In the genomic region with DNA sequence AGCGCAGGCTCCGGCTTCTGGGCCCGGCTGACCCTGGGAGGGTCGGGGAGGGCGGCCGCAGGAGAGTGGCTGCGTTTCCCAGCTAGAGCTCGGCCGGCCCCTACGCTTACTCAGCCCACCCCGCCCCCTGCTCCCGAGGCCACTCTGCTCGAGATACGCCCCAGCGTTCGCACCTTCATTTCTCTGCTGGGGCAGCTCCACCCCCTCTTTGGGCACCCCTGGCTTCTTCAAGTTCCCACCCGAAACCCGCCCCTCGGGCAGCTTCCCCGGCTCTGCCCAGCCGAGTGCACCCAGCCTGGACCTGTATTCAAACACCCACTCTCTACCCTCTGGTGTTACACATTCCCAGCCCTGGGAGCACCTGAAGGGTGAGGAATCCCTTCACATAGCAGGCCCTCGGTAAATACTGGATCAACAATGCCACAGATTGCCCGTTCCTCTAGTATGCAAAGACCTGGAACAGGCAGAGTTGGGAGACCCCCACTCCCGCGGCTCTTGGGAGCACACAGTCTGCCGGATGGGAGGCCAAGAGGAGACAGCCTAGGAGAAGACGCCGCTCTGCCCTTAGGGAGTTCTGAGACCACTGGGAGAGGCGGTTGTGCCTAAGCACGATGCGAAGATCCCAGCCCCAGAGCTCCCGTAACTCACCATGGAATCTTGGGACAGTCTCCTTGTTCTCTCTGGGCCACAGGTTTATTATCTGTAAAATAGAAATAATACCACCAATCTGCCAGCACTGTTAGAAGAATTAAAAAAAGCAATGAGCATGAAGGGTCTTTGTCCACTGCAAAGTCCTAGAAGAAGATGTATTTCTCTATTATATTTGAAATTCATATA, we compare ENCODE assay signal across 8 cellular contexts. TPM values are rescaled to one million over a fixed set of nuclear protein-coding genes. Genes with fewer than 3 reads are reported as not detected.
DNase-seq lines count a peak whose midpoint lies in the region; ATAC-seq and TF ChIP-seq lines count a peak whose summit lies in the region.

No MANE protein-coding gene starts in this region.

- no peak for TF ChIP-seq CTCF in brain (conservative IDR thresholded peaks at IDR 0.05)
- TF ChIP-seq CTCF in left lung (IDR thresholded peaks at IDR 0.05), result no peak

- ATAC-seq in HG02642 (IDR thresholded peaks at IDR 0.05; ENCODE audit: poor library complexity, unreplicated experiment) (peak; percentile 7), left lung (peak; percentile 51)

- peak in 1 of 5 donors; percentile 6 for DNase-seq in CD4-positive, alpha-beta memory T cell
- peak in 1 of 2 donors; percentile 61 for DNase-seq in left lung
- DNase-seq in NCI-H82 treated with DMSO at 0.1 percent for 48 hours (lab: John Stamatoyannopoulos, UW; ENCODE audit: unreplicated experiment), result no peak
- DNase-seq in SIG-M5 treated with dmso at 0.1 percent for 504 hours (lab: John Stamatoyannopoulos, UW; ENCODE audit: unreplicated experiment), result no peak
- DNase-seq in midbrain (lab: John Stamatoyannopoulos, UW), result no peak

- peaks cover 4 to 13% (median 7%) of the 10 kb centered on the region in 4 donors for H3K4me1 Mint-ChIP-seq in CD4-positive, alpha-beta memory T cell
- peaks cover 35% of the 10 kb centered on the region for H3K4me1 Mint-ChIP-seq in brain

- POLR2A ChIA-PET in CD4-positive, alpha-beta memory T cell (lab: Charles Lee; ENCODE audit: partially characterized antibody), result interaction anchor here (0.6 to 2.8 kb wide), 10 partner anchors 12 to 556 kb away, joined by 3 to 36 read pairs (median 4); a partner anchor contains a TSS

- no peaks in the 10 kb centered on the region for H3K27me3 Mint-ChIP-seq in CD4-positive, alpha-beta memory T cell
- H3K27me3 Mint-ChIP-seq in brain, result peaks cover 4% of the 10 kb centered on the region

- H3K27ac Mint-ChIP-seq in CD4-positive, alpha-beta memory T cell, result peak overlapping the region; percentile 13 to 89 (median 58)
- H3K27ac Mint-ChIP-seq in brain, result peak overlapping the region; percentile 2 to 93 (median 38)

- intact Hi-C loops in CD4-positive, alpha-beta memory T cell (cut with micrococcal nuclease), result loop anchor here (1.0 to 2.0 kb wide), 2 partner anchors 17 to 56 kb away; a partner anchor contains a TSS
- intact Hi-C loops in left lung (cut with DNase I), result no loop called here

- no peaks in the 10 kb centered on the region for H3K27me3 ChIP-seq in CD4-positive, alpha-beta memory T cell (ENCODE audit: insufficient read depth, low read length)
- H3K27me3 ChIP-seq in left lung, result no peaks in the 10 kb centered on the region
- H3K27me3 ChIP-seq in subcutaneous abdominal adipose tissue (ENCODE audit: control insufficient read depth in 5 of 5, insufficient read depth in 4 of 5, low read length in 5 of 5), result no peaks in the 10 kb centered on the region

- no peaks in the 10 kb centered on the region for H3K9me3 Mint-ChIP-seq in CD4-positive, alpha-beta memory T cell
- no peaks in the 10 kb centered on the region for H3K9me3 Mint-ChIP-seq in brain

- peak overlapping the region in 4 of 5 donors; percentile 53 to 73 (median 68) for H3K9ac ChIP-seq in subcutaneous abdominal adipose tissue (ENCODE audit: low read length in 5 of 5)

- no peaks in the 10 kb centered on the region for H3K9me3 ChIP-seq in CD4-positive, alpha-beta memory T cell (ENCODE audit: control insufficient read depth in 1 of 2, low read length in 2 of 2)
- H3K9me3 ChIP-seq in left lung (no peaks in the 10 kb centered on the region), subcutaneous abdominal adipose tissue (ENCODE audit: control insufficient read depth in 5 of 5, low read length in 5 of 5) (no peaks in the 10 kb centered on the region)

- H3K27ac ChIP-seq in CD4-positive, alpha-beta memory T cell (ENCODE audit: low read depth, low read length), result no peak overlapping the region
- peak overlapping the region; percentile 79 to 83 for H3K27ac ChIP-seq in left lung
- no peak overlapping the region for H3K27ac ChIP-seq in subcutaneous abdominal adipose tissue (ENCODE audit: low read depth, low read length)

- peak overlapping the region; percentile 61 to 88 (median 81) for H3K4me3 Mint-ChIP-seq in CD4-positive, alpha-beta memory T cell
- H3K4me3 Mint-ChIP-seq in brain, result peak overlapping the region; percentile 74 to 82 (median 79)

- H3K4me1 ChIP-seq in CD4-positive, alpha-beta memory T cell (ENCODE audit: insufficient read depth, low read length), result peaks cover 10% of the 10 kb centered on the region
- H3K4me1 ChIP-seq in left lung, result peaks cover 20 to 50% of the 10 kb centered on the region in 2 donors
- H3K4me1 ChIP-seq in subcutaneous abdominal adipose tissue (ENCODE audit: control insufficient read depth in 5 of 5, insufficient read depth in 5 of 5, low read length in 5 of 5), result peaks cover 2 to 47% (median 35%) of the 10 kb centered on the region in 5 donors

- no peaks in the 10 kb centered on the region for H3K36me3 ChIP-seq in CD4-positive, alpha-beta memory T cell (ENCODE audit: insufficient read depth, low read length)
- H3K36me3 ChIP-seq in left lung (no peaks in the 10 kb centered on the region), subcutaneous abdominal adipose tissue (ENCODE audit: control insufficient read depth in 5 of 5, insufficient read depth in 5 of 5, low read length in 5 of 5) (no peaks in the 10 kb centered on the region)

- CTCF ChIA-PET in CD4-positive, alpha-beta memory T cell (lab: Charles Lee; ENCODE audit: partially characterized antibody), result interaction anchor here (0.6 to 2.0 kb wide), 3 partner anchors 20 to 1626 kb away, joined by 3 to 8 read pairs (median 3); no protein-coding TSS in a partner anchor

- no peaks in the 10 kb centered on the region for H3K36me3 Mint-ChIP-seq in CD4-positive, alpha-beta memory T cell
- no peaks in the 10 kb centered on the region for H3K36me3 Mint-ChIP-seq in brain

- H3K4me3 ChIP-seq in CD4-positive, alpha-beta memory T cell (ENCODE audit: low read length in 2 of 2), result peak overlapping the region in 1 of 2 donors; percentile 51
- H3K4me3 ChIP-seq in left lung, result peak overlapping the region; percentile 45 to 61
- H3K4me3 ChIP-seq in subcutaneous abdominal adipose tissue (ENCODE audit: low read depth in 1 of 5, low read length in 5 of 5), result peak overlapping the region in 4 of 5 donors; percentile 62 to 75 (median 72)

RNA-seq across cellular contexts. Expression of a gene that starts 0.6 kb away (rescaled TPM):
- 1 to 10 TPM; 2.1 to 2.6 TPM for total RNA-seq in CD4-positive, alpha-beta memory T cell
- polyA plus RNA-seq in CD4-positive, alpha-beta memory T cell, result under 1 TPM in 1 of 2 donors, not detected in 1; 0.29 TPM
- polyA plus RNA-seq in brain (ENCODE audit: insufficient read depth, low read depth, low replicate concordance), result 7.7 TPM
- total RNA-seq in left lung, result 10 to 100 TPM; 11.3 to 15.9 TPM

RNA-seq across cellular contexts. Expression of a gene that starts 16.8 kb away (rescaled TPM):
- not detected for total RNA-seq in CD4-positive, alpha-beta memory T cell
- not detected for polyA plus RNA-seq in CD4-positive, alpha-beta memory T cell
- polyA plus RNA-seq in brain (ENCODE audit: insufficient read depth, low read depth, low replicate concordance), result 2.8 TPM
- 1 to 10 TPM in 1 of 2 donors, under 1 TPM in 1; 0.97 to 1.2 TPM for total RNA-seq in left lung

RNA-seq across cellular contexts. Expression of a gene that starts 30.1 kb away (rescaled TPM):
- total RNA-seq in CD4-positive, alpha-beta memory T cell, result 10 to 100 TPM; 34.5 to 37.1 TPM
- polyA plus RNA-seq in CD4-positive, alpha-beta memory T cell, result 10 to 100 TPM; 53.7 to 85.2 TPM
- 3,158 TPM for polyA plus RNA-seq in brain (ENCODE audit: insufficient read depth, low read depth, low replicate concordance)
- 100 to 1,000 TPM in 1 of 2 donors, 10 to 100 TPM in 1; 50.7 to 126 TPM for total RNA-seq in left lung

RNA-seq across cellular contexts. Expression of a gene that starts 56.3 kb away (rescaled TPM):
- total RNA-seq in CD4-positive, alpha-beta memory T cell, result 10 to 100 TPM; 53.3 to 57.2 TPM
- polyA plus RNA-seq in CD4-positive, alpha-beta memory T cell, result 10 to 100 TPM; 27.5 to 58.4 TPM
- 81.4 TPM for polyA plus RNA-seq in brain (ENCODE audit: insufficient read depth, low read depth, low replicate concordance)
- 10 to 100 TPM; 44.5 to 45.0 TPM for total RNA-seq in left lung

Comparison
In these comparisons a context has a peak if more than half of its experiments do, and no peak if none do; other contexts are left out.
1. H3K27ac ChIP-seq: peak in left lung (2 of 2); none in CD4-positive, alpha-beta memory T cell (single experiment) and subcutaneous abdominal adipose tissue (single experiment).